ENCODE assay signal across 25 cellular contexts in genomic region chr1:163747261-163747660, GRCh38.
DNase-seq lines count a peak whose midpoint lies in the region; TF ChIP-seq lines count a peak whose summit lies in the region.
"Had no signal": no experiment of that assay in that cellular context is flagged by ENCODE, and none has a peak within 500 bp of the region (broad histone marks: within the 10 kb centered on the region; RNA-seq: fewer than 3 reads in every experiment).

No MANE protein-coding gene starts in this region.

- H3K36me3 ChIP-seq in BJ (ENCODE audit: control insufficient read depth, insufficient read depth, low read length): no peaks in the 10 kb centered on the region
- no peaks in the 10 kb centered on the region for H3K36me3 ChIP-seq in HUES64 (ENCODE audit: insufficient read depth, low read length)
- H3K36me3 ChIP-seq in esophagus muscularis mucosa: no peaks in the 10 kb centered on the region
- no peaks in the 10 kb centered on the region for H3K36me3 ChIP-seq in spleen
- H3K36me3 ChIP-seq: cardiac muscle cell, pancreas, suprapubic skin had no signal

- H3K4me1 ChIP-seq in HUES64 (ENCODE audit: insufficient read depth, low read length) (peaks cover 13% of the 10 kb centered on the region), esophagus muscularis mucosa (no peaks in the 10 kb centered on the region), spleen (no peaks in the 10 kb centered on the region)
- H3K4me1 ChIP-seq: pancreas, suprapubic skin had no signal

- POLR2A ChIA-PET in BJ (lab: Charles Lee): no interaction called here

- TF ChIP-seq CTCF in BJ (IDR thresholded peaks at IDR 0.05; ENCODE audit: insufficient read depth, low read depth, low read length): no peak
- TF ChIP-seq CTCF in astrocyte of the spinal cord (IDR thresholded peaks at IDR 0.05; ENCODE audit: low read depth, low read length): no peak
- no peak for TF ChIP-seq CTCF in mesothelial cell of epicardium (IDR thresholded peaks at IDR 0.05; ENCODE audit: unreplicated experiment)
- no peak for TF ChIP-seq CTCF in esophagus muscularis mucosa (IDR thresholded peaks at IDR 0.05)
- no peak for TF ChIP-seq CTCF in GM13977 (IDR thresholded peaks at IDR 0.05; ENCODE audit: extremely low read depth, insufficient read depth, missing control alignments)
- TF ChIP-seq CTCF in spleen (IDR thresholded peaks at IDR 0.05 in 8 of 11, conservative IDR thresholded peaks at IDR 0.05 in 3 of 11): no peak

- peak overlapping the region; percentile 24; the same call in 1 of the 2 replicates for H3K9ac ChIP-seq in HUES64 (ENCODE audit: low read depth, low read length)

- H3K4me3 ChIP-seq in BJ (ENCODE audit: low read depth, low read length) (no peak overlapping the region), HUES64 (ENCODE audit: low read length) (no peak overlapping the region), astrocyte of the spinal cord (ENCODE audit: low read depth, low read length) (no peak overlapping the region), esophagus muscularis mucosa (no peak overlapping the region), spleen (no peak overlapping the region)
- H3K4me3 ChIP-seq: cardiac muscle cell, pancreas, suprapubic skin had no signal

- H3K27me3 Mint-ChIP-seq in mesothelial cell of epicardium (ENCODE audit: low read depth): no peaks in the 10 kb centered on the region
- H3K27me3 Mint-ChIP-seq: activated CD8-positive, alpha-beta T cell treated with anti-CD3 and anti-CD28 coated beads for 36 hours; memory B cell; naive thymus-derived CD8-positive, alpha-beta T cell had no signal

- TF ChIP-seq EP300 in esophagus muscularis mucosa (IDR thresholded peaks at IDR 0.05): no peak

- H3K4me3 Mint-ChIP-seq in mesothelial cell of epicardium: no peak overlapping the region
- H3K4me3 Mint-ChIP-seq: activated CD8-positive, alpha-beta T cell treated with anti-CD3 and anti-CD28 coated beads for 36 hours; memory B cell; naive thymus-derived CD8-positive, alpha-beta T cell had no signal

- intact Hi-C loops in esophagus muscularis mucosa (cut with DNase I) (no loop called here), spleen (cut with DNase I; ENCODE audit: low total_unique reads) (no loop called here)

- in situ Hi-C loops in astrocyte of the spinal cord (cut with HindIII; ENCODE audit: low sequenced_read_pairs): no loop called here
- in situ Hi-C loops in GM13977 (cut with MboI; ENCODE audit: low pct_unique_long_range_greater_than_20kb, low sequenced_read_pairs, unreplicated experiment): no loop called here

- peaks cover 15% of the 10 kb centered on the region for H3K4me1 Mint-ChIP-seq in mesothelial cell of epicardium
- H3K4me1 Mint-ChIP-seq: memory B cell; naive thymus-derived CD8-positive, alpha-beta T cell had no signal

- H3K27ac ChIP-seq in HUES64 (ENCODE audit: low read depth, low read length) (peak overlapping the region; percentile 49; the same call in 1 of the 2 replicates), esophagus muscularis mucosa (replicated peaks in 1 of 4) (no peak overlapping the region), spleen (no peak overlapping the region)
- H3K27ac ChIP-seq: cardiac muscle cell, HL-60, pancreas, suprapubic skin had no signal

- H3K9me3 ChIP-seq in HUES64 (ENCODE audit: insufficient read depth, low read depth, low read length) (peaks cover 11% of the 10 kb centered on the region; the same call in 1 of the 2 replicates), esophagus muscularis mucosa (peaks cover 0 to 20% (median 4%) of the 10 kb centered on the region in 4 donors), spleen (peaks cover 3 to 40% (median 32%) of the 10 kb centered on the region in 8 donors)
- H3K9me3 ChIP-seq: pancreas, suprapubic skin had no signal

- CTCF ChIA-PET in BJ (lab: Yijun Ruan, JAX): interaction anchor here (1.1 to 1.4 kb wide), 2 partner anchors 10 to 50 kb away, joined by 3 read pairs; no protein-coding TSS in a partner anchor

- H3K27ac Mint-ChIP-seq in mesothelial cell of epicardium: peak overlapping the region; percentile 79
- H3K27ac Mint-ChIP-seq: activated CD8-positive, alpha-beta T cell treated with anti-CD3 and anti-CD28 coated beads for 36 hours; memory B cell; naive thymus-derived CD8-positive, alpha-beta T cell had no signal

- H3K36me3 Mint-ChIP-seq in mesothelial cell of epicardium: peaks cover 18% of the 10 kb centered on the region
- H3K36me3 Mint-ChIP-seq: memory B cell had no signal

- TF ChIP-seq POLR2A in esophagus muscularis mucosa (IDR thresholded peaks at IDR 0.05; ENCODE audit: low read depth): no peak
- no peak for TF ChIP-seq POLR2A in spleen (IDR thresholded peaks at IDR 0.05)

- no peaks in the 10 kb centered on the region for H3K27me3 ChIP-seq in BJ (ENCODE audit: control insufficient read depth, insufficient read depth, low read length)
- H3K27me3 ChIP-seq in HUES64 (ENCODE audit: insufficient read depth, low read length): no peaks in the 10 kb centered on the region
- H3K27me3 ChIP-seq in esophagus muscularis mucosa: no peaks in the 10 kb centered on the region
- H3K27me3 ChIP-seq in spleen (replicated peaks in 1 of 7): no peaks in the 10 kb centered on the region
- H3K27me3 ChIP-seq: cardiac muscle cell, pancreas, suprapubic skin had no signal

- H3K9me3 Mint-ChIP-seq in mesothelial cell of epicardium: peaks cover 28% of the 10 kb centered on the region

- DNase-seq in BJ (ENCODE audit: low read depth) (peak; percentile 47), astrocyte of the spinal cord (ENCODE audit: low read depth, low spot score) (peak; percentile 13), mesothelial cell of epicardium (ENCODE audit: low spot score in 2 of 2, unreplicated experiment in 2 of 2) (no peak), cerebellar cortex (ENCODE audit: low spot score) (no peak), esophagus muscularis mucosa (ENCODE audit: extremely low spot score) (no peak), GM13977 (ENCODE audit: low spot score) (no peak), spleen (no peak)
- DNase-seq: activated CD4-positive, CD25-positive, alpha-beta regulatory T cell treated with anti-CD3 and anti-CD28 coated beads, Interleukin-2, amount 50 U/mL, for 72 hours; activated CD8-positive, alpha-beta T cell treated with anti-CD3 and anti-CD28 coated beads for 36 hours; activated naive CD4-positive, alpha-beta T cell; AML-193; DND-41; head of caudate nucleus; left cardiac atrium; naive thymus-derived CD8-positive, alpha-beta T cell; NCI-H1417 treated with DMSO at 0.1 percent for 48 hours; NCI-H2171; NCI-H524 treated with DMSO at 0.1 percent for 48 hours; pancreas; SHP77 had no signal

Comparison
In these comparisons a context has a peak if more than half of its experiments do, and no peak if none do; other contexts are left out.
1. DNase-seq: peak in BJ (single experiment) and astrocyte of the spinal cord (single experiment); none in mesothelial cell of epicardium (0 of 2), cerebellar cortex (single experiment), esophagus muscularis mucosa (single experiment), GM13977 (single experiment) and spleen (single experiment).